In the genomic region with DNA sequence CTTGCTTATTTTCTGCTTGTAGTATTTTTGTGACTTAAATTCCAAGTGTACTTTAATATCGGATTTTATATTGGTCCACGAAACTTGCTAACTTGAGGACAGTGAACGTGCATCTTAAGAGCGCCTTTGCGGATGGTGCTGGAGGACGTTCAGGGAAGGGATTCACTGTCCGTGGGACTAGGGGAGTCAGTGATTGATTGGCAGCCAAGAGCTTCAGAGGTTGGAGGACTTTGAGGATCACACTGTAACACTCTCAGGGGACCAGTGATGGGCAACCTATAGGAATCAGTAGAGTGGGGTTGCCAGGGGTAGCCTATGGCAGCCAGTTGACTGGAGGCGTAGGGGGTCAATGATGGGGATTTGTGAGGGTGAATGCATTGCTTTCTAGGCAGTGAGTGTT, we compare ENCODE assay signal across 8 cellular contexts. TPM values are rescaled to one million over a fixed set of nuclear protein-coding genes. Genes with fewer than 3 reads are reported as not detected.
A peak's percentile ranks its signal among the peaks of the same experiment; 100 is the strongest.
DNase-seq lines count a peak whose midpoint lies in the region; ATAC-seq and TF ChIP-seq lines count a peak whose summit lies in the region.

No MANE protein-coding gene starts in this region.

- ATAC-seq in right cardiac atrium = peak; percentile 14 to 24
- ATAC-seq in HG02798 (IDR thresholded peaks at IDR 0.05; ENCODE audit: poor library complexity, unreplicated experiment) = no peak

- H3K36me3 ChIP-seq in H7 (replicated peaks; ENCODE audit: control insufficient read depth, insufficient read depth, low read length) = peaks cover 5% of the 10 kb centered on the region
- peaks cover 18% of the 10 kb centered on the region for H3K36me3 ChIP-seq in WERI-Rb-1
- H3K36me3 ChIP-seq in skeletal muscle tissue (ENCODE audit: control insufficient read depth in 3 of 3, insufficient read depth in 3 of 3, low read length in 3 of 3) = peaks cover 14 to 20% (median 19%) of the 10 kb centered on the region in 3 donors

- H3K9me3 ChIP-seq in WERI-Rb-1 (ENCODE audit: severe bottlenecking) (peaks cover 5% of the 10 kb centered on the region), right cardiac atrium (ENCODE audit: control insufficient read depth, low read length) (no peaks in the 10 kb centered on the region), skeletal muscle tissue (ENCODE audit: control insufficient read depth in 3 of 3, low read length in 3 of 3) (no peaks in the 10 kb centered on the region)

- intact Hi-C loops in right cardiac atrium (cut with DNase I) = no loop called here

- H3K4me3 ChIP-seq in H7 (ENCODE audit: insufficient read depth, low read depth, low read length) (peak overlapping the region; percentile 55), WERI-Rb-1 (ENCODE audit: low read depth, low read length) (peak overlapping the region; percentile 62), right cardiac atrium (ENCODE audit: low read length) (peak overlapping the region; percentile 90), skeletal muscle tissue (ENCODE audit: low read length in 3 of 3) (peak overlapping the region; percentile 88 to 99 (median 95))

- 6% methylated on average over 8 of the region's 8 CpGs for WGBS in right cardiac atrium

- H3K9ac ChIP-seq in skeletal muscle tissue (ENCODE audit: low read depth in 1 of 3, low read length in 3 of 3) = peak overlapping the region; percentile 74 to 86 (median 76)

- no peak for DNase-seq in H7
- DNase-seq in WERI-Rb-1 = no peak
- DNase-seq in right cardiac atrium = no peak
- DNase-seq in AG08396 (ENCODE audit: low spot score) = no peak
- DNase-seq in NCI-H526 (lab: John Stamatoyannopoulos, UW) = no peak
- DNase-seq in DMS114 treated with DMSO at 0.1 percent for 48 hours (lab: John Stamatoyannopoulos, UW; ENCODE audit: unreplicated experiment) = no peak

- H3K27ac ChIP-seq in WERI-Rb-1 = no peak overlapping the region
- H3K27ac ChIP-seq in right cardiac atrium (ENCODE audit: low read length) = no peak overlapping the region
- peak overlapping the region; percentile 85 for H3K27ac ChIP-seq in skeletal muscle tissue (ENCODE audit: low read depth, low read length)

- H3K4me1 ChIP-seq in right cardiac atrium (ENCODE audit: control insufficient read depth, insufficient read depth, low read length) (peaks cover 6% of the 10 kb centered on the region), skeletal muscle tissue (ENCODE audit: control insufficient read depth in 3 of 3, insufficient read depth in 3 of 3, low read length in 3 of 3) (peaks cover 8 to 14% (median 13%) of the 10 kb centered on the region in 3 donors)

- H3K27me3 ChIP-seq in H7 (ENCODE audit: control insufficient read depth, insufficient read depth, low read length) (no peaks in the 10 kb centered on the region), WERI-Rb-1 (ENCODE audit: insufficient read depth, low read depth, severe bottlenecking) (peaks cover 25% of the 10 kb centered on the region), right cardiac atrium (ENCODE audit: control insufficient read depth, insufficient read depth) (no peaks in the 10 kb centered on the region), skeletal muscle tissue (ENCODE audit: control insufficient read depth in 3 of 3, insufficient read depth in 3 of 3, low read length in 3 of 3) (peaks cover 2 to 5% (median 3%) of the 10 kb centered on the region in 3 donors)

- no peak for TF ChIP-seq CTCF in WERI-Rb-1 (IDR thresholded peaks at IDR 0.05; ENCODE audit: low read depth, low read length)

RNA-seq across cellular contexts. Expression of gene ZNF175, which starts 0.5 kb away (rescaled TPM):
- 2.4 and 3.0 TPM in 2 replicates for total RNA-seq in H7 (2014; rRNA removed; shearing (Covaris generic))
- total RNA-seq in right cardiac atrium = 10 to 100 TPM in 2 of 4 donors, 1 to 10 TPM in 2; 8.7 to 12.4 (median 10.1) TPM
- 3.3 TPM for polyA plus RNA-seq in right cardiac atrium
- total RNA-seq in skeletal muscle tissue = 3.7 TPM

RNA-seq across cellular contexts. Expression of gene SIGLEC6, which starts 40.1 kb away (rescaled TPM):
- total RNA-seq in H7 (2014; rRNA removed; shearing (Covaris generic)) = not detected in 2 replicates
- under 1 TPM in 3 of 4 donors, not detected in 1; 0.25 to 0.37 (median 0.35) TPM for total RNA-seq in right cardiac atrium
- polyA plus RNA-seq in right cardiac atrium = not detected
- total RNA-seq in skeletal muscle tissue = 1.6 TPM

RNA-seq across cellular contexts. Expression of gene SIGLEC5, which starts 58.6 kb away (rescaled TPM):
- not detected in 2 replicates for total RNA-seq in H7 (2014; rRNA removed; shearing (Covaris generic))
- total RNA-seq in right cardiac atrium (1 to 10 TPM in 1 of 4 donors, under 1 TPM in 2, not detected in 1; 0.20 to 1.2 (median 0.88) TPM), skeletal muscle tissue (1.6 TPM)
- polyA plus RNA-seq in right cardiac atrium = not detected
